ENCODE assay signal across 24 cellular contexts in genomic region chr3:14153663-14154062, GRCh38.
"Had no signal": no experiment of that assay in that cellular context is flagged by ENCODE, and none has a peak within 500 bp of the region (broad histone marks: within the 10 kb centered on the region; RNA-seq: fewer than 3 reads in every experiment).

No MANE protein-coding gene starts in this region.

- H3K27me3 ChIP-seq: breast epithelium, neutrophil had no signal

- H3K4me1 ChIP-seq: breast epithelium had no signal

- H3K27me3 Mint-ChIP-seq: central memory CD8-positive, alpha-beta T cell; dendritic cell treated with granulocyte-macrophage colony-stimulating factor and Interleukin-4, amounts not matched to agents 40 ng/mL and 50 ng/mL, for 4 days; stimulated activated naive CD8-positive, alpha-beta T cell treated with anti-CD3 and anti-CD28 coated beads, Interleukin-15, Interleukin-2, amounts not matched to agents 100 ng/mL and 50 ng/mL, for 24 hours; type B pancreatic cell had no signal

- H3K4me3 Mint-ChIP-seq: central memory CD8-positive, alpha-beta T cell; dendritic cell treated with granulocyte-macrophage colony-stimulating factor and Interleukin-4, amounts not matched to agents 40 ng/mL and 50 ng/mL, for 4 days; nephron progenitor cell; stimulated activated naive CD8-positive, alpha-beta T cell treated with anti-CD3 and anti-CD28 coated beads, Interleukin-15, Interleukin-2, amounts not matched to agents 100 ng/mL and 50 ng/mL, for 24 hours; T-helper 1 cell treated with Interleukin-12 subunit alpha and Interleukin-12 subunit beta and Interleukin-4 antibody, amounts not matched to agents 30 μg/mL and 1 μg/mL, for 36 hours; type B pancreatic cell had no signal

- H3K4me1 Mint-ChIP-seq: nephron progenitor cell had no signal

- H3K9me3 Mint-ChIP-seq: central memory CD8-positive, alpha-beta T cell; dendritic cell treated with granulocyte-macrophage colony-stimulating factor and Interleukin-4, amounts not matched to agents 40 ng/mL and 50 ng/mL, for 4 days; nephron progenitor cell; stimulated activated naive CD8-positive, alpha-beta T cell treated with anti-CD3 and anti-CD28 coated beads, Interleukin-15, Interleukin-2, amounts not matched to agents 100 ng/mL and 50 ng/mL, for 24 hours; T-helper 1 cell treated with Interleukin-12 subunit alpha and Interleukin-12 subunit beta and Interleukin-4 antibody, amounts not matched to agents 30 μg/mL and 1 μg/mL, for 36 hours; type B pancreatic cell had no signal

- DNase-seq: activated CD4-positive, alpha-beta T cell treated with anti-CD3 and anti-CD28 coated beads for 48 hours; activated CD4-positive, alpha-beta T cell treated with anti-CD3 and anti-CD28 coated beads, Interleukin-2, amount 50 U/mL, for 48 hours; activated effector memory CD4-positive, alpha-beta T cell treated with Interleukin-2 at 50 U/mL for 16 hours; activated naive CD4-positive, alpha-beta T cell treated with Interleukin-2 at 50 U/mL for 16 hours; activated T-cell treated with anti-CD3 and anti-CD28 coated beads, Interleukin-2, amount 50 U/mL, for 48 hours; left cardiac atrium; left ventricle myocardium superior; nephron progenitor cell; stimulated activated CD4-positive, alpha-beta T cell treated with anti-CD3 and anti-CD28 coated beads, Interleukin-12 subunit alpha, Interleukin-12 subunit beta, amount 100 ng/mL, for 4 hours; stimulated activated CD4-positive, alpha-beta T cell treated with anti-CD3 and anti-CD28 coated beads, Interleukin-4, amount 100 ng/mL, for 1 hour; SW 1271; T1000; WERI-Rb-1 had no signal

- H3K4me3 ChIP-seq: breast epithelium, skin epidermis had no signal

- H3K9me3 ChIP-seq: breast epithelium, neutrophil had no signal

- H3K27ac ChIP-seq: breast epithelium, epithelial cell of prostate, neutrophil, skin epidermis, WERI-Rb-1 had no signal

- H3K27ac Mint-ChIP-seq: T-helper 1 cell treated with Interleukin-12 subunit alpha and Interleukin-12 subunit beta and Interleukin-4 antibody, amounts not matched to agents 30 μg/mL and 1 μg/mL, for 36 hours; type B pancreatic cell had no signal

- ATAC-seq: activated CD4-positive, CD25-positive, alpha-beta regulatory T cell treated with anti-CD3 and anti-CD28 coated beads, Interleukin-2, amount 50 U/mL, for 24 hours; left cardiac atrium; left ventricle myocardium superior; sciatic nerve had no signal
